In genomic region chr6:146339716-146340115, GRCh38 we compare ENCODE assay signal across 13 cellular contexts.
A peak's percentile ranks its signal among the peaks of the same experiment; 100 is the strongest.
DNase-seq lines count a peak whose midpoint lies in the region; ATAC-seq and TF ChIP-seq lines count a peak whose summit lies in the region.
"Had no signal": no experiment of that assay in that cellular context is flagged by ENCODE, and none has a peak within 500 bp of the region (broad histone marks: within the 10 kb centered on the region; RNA-seq: fewer than 3 reads in every experiment).

No MANE protein-coding gene starts in this region.

- TF ChIP-seq CTCF in AG10803 (conservative IDR thresholded peaks at IDR 0.05; ENCODE audit: low read length), result no peak
- TF ChIP-seq CTCF in kidney epithelial cell (IDR thresholded peaks at IDR 0.05; ENCODE audit: insufficient read depth, low read length, poor library complexity, severe bottlenecking), result no peak
- no peak for TF ChIP-seq CTCF in upper lobe of right lung (IDR thresholded peaks at IDR 0.05)

- in situ Hi-C loops in KBM-7 (cut with MboI; ENCODE audit: low pct_unique_long_range_greater_than_20kb, low sequenced_read_pairs), result no loop called here

- no peak for ATAC-seq in upper lobe of right lung
- ATAC-seq: activated CD4-positive, alpha-beta T cell treated with anti-CD3 and anti-CD28 coated beads for 36 hours had no signal

- no peaks in the 10 kb centered on the region for H3K27me3 Mint-ChIP-seq in activated naive CD4-positive, alpha-beta T cell treated with anti-CD3 and anti-CD28 coated beads, Interleukin-2, amount 10 ng/mL, durations not matched to agents 7 days and 5 days
- H3K27me3 Mint-ChIP-seq: activated CD4-positive, alpha-beta T cell treated with anti-CD3 and anti-CD28 coated beads for 36 hours; memory B cell had no signal

- no peak overlapping the region for H3K4me3 ChIP-seq in AG10803 (ENCODE audit: low read length)
- no peak overlapping the region for H3K4me3 ChIP-seq in kidney epithelial cell (ENCODE audit: low read depth, low read length)
- H3K4me3 ChIP-seq in upper lobe of right lung, result no peak overlapping the region

- peaks cover 3% of the 10 kb centered on the region for H3K4me1 ChIP-seq in upper lobe of right lung

- H3K36me3 Mint-ChIP-seq in activated naive CD4-positive, alpha-beta T cell treated with anti-CD3 and anti-CD28 coated beads, Interleukin-2, amount 10 ng/mL, durations not matched to agents 7 days and 5 days, result no peaks in the 10 kb centered on the region
- H3K36me3 Mint-ChIP-seq: memory B cell had no signal

- no peaks in the 10 kb centered on the region for H3K9me3 ChIP-seq in upper lobe of right lung

- H3K27ac Mint-ChIP-seq in activated naive CD4-positive, alpha-beta T cell treated with anti-CD3 and anti-CD28 coated beads, Interleukin-2, amount 10 ng/mL, durations not matched to agents 7 days and 5 days, result no peak overlapping the region
- H3K27ac Mint-ChIP-seq: activated CD4-positive, alpha-beta T cell treated with anti-CD3 and anti-CD28 coated beads for 36 hours; memory B cell had no signal

- H3K4me1 Mint-ChIP-seq in activated naive CD4-positive, alpha-beta T cell treated with anti-CD3 and anti-CD28 coated beads, Interleukin-2, amount 10 ng/mL, durations not matched to agents 7 days and 5 days, result no peaks in the 10 kb centered on the region
- H3K4me1 Mint-ChIP-seq: activated CD4-positive, alpha-beta T cell treated with anti-CD3 and anti-CD28 coated beads for 36 hours; memory B cell had no signal

- H3K27ac ChIP-seq in upper lobe of right lung, result no peak overlapping the region

- H3K36me3 ChIP-seq in kidney epithelial cell (ENCODE audit: control insufficient read depth, insufficient read depth, low read length) (no peaks in the 10 kb centered on the region), upper lobe of right lung (no peaks in the 10 kb centered on the region)

- DNase-seq in AG10803 (ENCODE audit: low read depth) (peak; percentile 21), M059J (ENCODE audit: low read depth) (peak; percentile 77), cerebellar cortex (ENCODE audit: low spot score) (peak; percentile 59), kidney epithelial cell (ENCODE audit: low read depth) (peak; percentile 74), KBM-7 (no peak), upper lobe of right lung (no peak), nucleus accumbens (lab: John Stamatoyannopoulos, UW) (no peak)
- no peak for DNase-seq in activated naive CD4-positive, alpha-beta T cell treated with anti-CD3 and anti-CD28 coated beads, Interleukin-2, amount 10 ng/mL, durations not matched to agents 7 days and 5 days
- DNase-seq: activated CD4-positive, alpha-beta T cell treated with anti-CD3 and anti-CD28 coated beads for 36 hours; activated T-cell treated with anti-CD3 and anti-CD28 coated beads, Interleukin-2, amount 50 U/mL, for 1 hour; amniotic stem cell; effector memory CD4-positive, alpha-beta T cell had no signal

- H3K27me3 ChIP-seq in kidney epithelial cell (ENCODE audit: control insufficient read depth, insufficient read depth, low read length) (no peaks in the 10 kb centered on the region), upper lobe of right lung (no peaks in the 10 kb centered on the region)

- CTCF ChIA-PET in activated naive CD4-positive, alpha-beta T cell treated with anti-CD3 and anti-CD28 coated beads, Interleukin-2, amount 10 ng/mL, durations not matched to agents 7 days and 5 days (lab: Charles Lee), result no interaction called here

- intact Hi-C loops in upper lobe of right lung (cut with DNase I), result no loop called here

- no peak overlapping the region for H3K4me3 Mint-ChIP-seq in activated naive CD4-positive, alpha-beta T cell treated with anti-CD3 and anti-CD28 coated beads, Interleukin-2, amount 10 ng/mL, durations not matched to agents 7 days and 5 days
- H3K4me3 Mint-ChIP-seq: activated CD4-positive, alpha-beta T cell treated with anti-CD3 and anti-CD28 coated beads for 36 hours; memory B cell had no signal

- no peaks in the 10 kb centered on the region for H3K9me3 Mint-ChIP-seq in activated naive CD4-positive, alpha-beta T cell treated with anti-CD3 and anti-CD28 coated beads, Interleukin-2, amount 10 ng/mL, durations not matched to agents 7 days and 5 days
- H3K9me3 Mint-ChIP-seq: memory B cell had no signal

Comparison
In these comparisons a context has a peak if more than half of its experiments do, and no peak if none do; other contexts are left out.
1. DNase-seq: peak in AG10803 (single experiment), M059J (single experiment), cerebellar cortex (single experiment) and kidney epithelial cell (single experiment); none in activated naive CD4-positive, alpha-beta T cell treated with anti-CD3 and anti-CD28 coated beads, Interleukin-2, amount 10 ng/mL, durations not matched to agents 7 days and 5 days (single experiment), KBM-7 (single experiment), upper lobe of right lung (single experiment) and nucleus accumbens (0 of 56).